In the genomic region with DNA sequence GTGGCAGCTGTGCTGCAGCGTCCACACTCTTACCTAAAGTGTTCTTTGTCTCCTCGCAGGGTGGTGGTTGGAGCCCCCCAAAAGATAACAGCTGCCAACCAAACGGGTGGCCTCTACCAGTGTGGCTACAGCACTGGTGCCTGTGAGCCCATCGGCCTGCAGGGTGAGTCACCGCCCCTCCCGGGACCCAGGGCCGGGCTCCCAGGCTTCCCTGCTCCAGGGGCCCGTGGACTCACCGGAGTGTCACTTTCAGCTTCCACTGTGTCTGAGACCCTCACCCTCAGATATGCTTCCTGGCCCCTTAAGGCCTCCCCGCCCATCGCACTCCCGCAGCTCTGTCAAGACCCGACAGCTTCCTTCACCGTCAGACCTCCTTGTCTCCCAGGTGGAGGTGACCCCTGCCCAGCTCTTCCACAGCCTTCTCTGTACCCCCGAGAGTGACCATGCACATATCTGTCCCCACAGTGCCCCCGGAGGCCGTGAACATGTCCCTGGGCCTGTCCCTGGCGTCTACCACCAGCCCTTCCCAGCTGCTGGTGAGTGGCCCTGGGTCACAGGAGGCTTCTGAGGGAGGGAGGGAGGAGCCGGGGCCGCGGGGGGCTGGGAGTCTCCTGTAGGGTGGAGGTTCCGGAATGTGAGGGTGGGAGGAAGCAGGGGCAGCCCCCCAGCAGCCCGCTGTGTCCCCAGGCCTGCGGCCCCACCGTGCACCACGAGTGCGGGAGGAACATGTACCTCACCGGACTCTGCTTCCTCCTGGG, we compare ENCODE assay signal across 1 cellular context.
TF ChIP-seq lines count a peak whose summit lies in the region.

No MANE protein-coding gene starts in this region.

TF ChIP-seq in HCT116, 20 proteins besides CTCF, POLR2A, EP300 and RAD21:
- TF ChIP-seq ELF1 (IDR thresholded peaks at IDR 0.05; ENCODE audit: borderline replicate concordance, low read depth) (no peak), SRF (IDR thresholded peaks at IDR 0.05; ENCODE audit: low read depth) (no peak), JUND (IDR thresholded peaks at IDR 0.05) (no peak), POLR2AphosphoS5 (IDR thresholded peaks at IDR 0.05; ENCODE audit: low read depth, low read length) (no peak), SP1 (IDR thresholded peaks at IDR 0.05; ENCODE audit: low read depth) (no peak)
- TF ChIP-seq, protein P1, sequence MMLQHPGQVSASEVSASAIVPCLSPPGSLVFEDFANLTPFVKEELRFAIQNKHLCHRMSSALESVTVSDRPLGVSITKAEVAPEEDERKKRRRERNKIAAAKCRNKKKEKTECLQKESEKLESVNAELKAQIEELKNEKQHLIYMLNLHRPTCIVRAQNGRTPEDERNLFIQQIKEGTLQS (IDR thresholded peaks at IDR 0.05) = no peak
